26 cellular contexts compared by ENCODE assay signal in genomic region chr3:24471480-24471879, GRCh38. TPM values are rescaled to one million over a fixed set of nuclear protein-coding genes. Genes with fewer than 3 reads are reported as not detected.
"Had no signal": no experiment of that assay in that cellular context is flagged by ENCODE, and none has a peak within 500 bp of the region (broad histone marks: within the 10 kb centered on the region; RNA-seq: fewer than 3 reads in every experiment).

No MANE protein-coding gene starts in this region.

- H3K27me3 Mint-ChIP-seq: natural killer cell treated with Interleukin-12 subunit alpha and Interleukin-12 subunit beta and Interleukin-15 and Interleukin-18, amount 100 ng/mL, for 72 hours; progenitor cell of endocrine pancreas; stimulated activated memory B cell treated with anti-CD40 and anti-IgM and Interleukin-4, amounts not matched to agents 10 μg/mL and 1 μg/mL and 100 μg/mL, for 72 hours had no signal

- DNase-seq: dermis blood vessel endothelial cell; effector memory CD4-positive, alpha-beta T cell; left lung; lower lobe of right lung; mucosa of descending colon; naive B cell; pancreas; sigmoid colon; spleen; stimulated activated CD4-positive, alpha-beta T cell treated with anti-CD3 and anti-CD28 coated beads, Interleukin-4, amount 100 ng/mL, for 4 hours; stimulated activated naive CD8-positive, alpha-beta T cell treated with anti-CD3 and anti-CD28 coated beads, Interleukin-15, Interleukin-2, amounts not matched to agents 100 U/mL and 50 U/mL, for 24 hours; substantia nigra; testis; tibial artery; upper lobe of left lung had no signal

- ATAC-seq: left lung; lower lobe of right lung; mucosa of descending colon; natural killer cell treated with Interleukin-12 subunit alpha and Interleukin-12 subunit beta and Interleukin-15 and Interleukin-18, amount 100 ng/mL, for 72 hours; pancreas; stimulated activated memory B cell treated with anti-CD40 and anti-IgM and Interleukin-4, amounts not matched to agents 10 μg/mL and 1 μg/mL and 100 μg/mL, for 72 hours; stimulated activated naive CD8-positive, alpha-beta T cell treated with anti-CD3 and anti-CD28 coated beads, Interleukin-15, Interleukin-2, amounts not matched to agents 100 U/mL and 50 U/mL, for 24 hours had no signal

- H3K27ac ChIP-seq: coronary artery, esophagus muscularis mucosa, left lung, lower lobe of right lung, neutrophil, pancreas, right atrium auricular region, sigmoid colon, spleen, testis, tibial artery, upper lobe of left lung had no signal

- H3K4me3 ChIP-seq: coronary artery, esophagus muscularis mucosa, left lung, lower lobe of right lung, mucosa of descending colon, pancreas, right atrium auricular region, sigmoid colon, spleen, testis, tibial artery, upper lobe of left lung had no signal

- H3K9me3 Mint-ChIP-seq: memory B cell; stimulated activated memory B cell treated with anti-CD40 and anti-IgM and Interleukin-4, amounts not matched to agents 10 μg/mL and 1 μg/mL and 100 μg/mL, for 72 hours had no signal

- H3K9me3 ChIP-seq: left lung, lower lobe of right lung, mucosa of descending colon, neutrophil, pancreas, sigmoid colon, spleen, testis, upper lobe of left lung had no signal

- H3K4me1 ChIP-seq: left lung, lower lobe of right lung, pancreas, right atrium auricular region, spleen, testis had no signal

- H3K27me3 ChIP-seq: esophagus muscularis mucosa, left lung, neutrophil, pancreas, right atrium auricular region, sigmoid colon, spleen, testis, tibial artery, upper lobe of left lung had no signal

- H3K36me3 Mint-ChIP-seq: memory B cell; mesothelial cell of epicardium; naive B cell; natural killer cell treated with Interleukin-12 subunit alpha and Interleukin-12 subunit beta and Interleukin-15 and Interleukin-18, amount 100 ng/mL, for 72 hours; stimulated activated memory B cell treated with anti-CD40 and anti-IgM and Interleukin-4, amounts not matched to agents 10 μg/mL and 1 μg/mL and 100 μg/mL, for 72 hours had no signal

- H3K36me3 ChIP-seq: esophagus muscularis mucosa, left lung, lower lobe of right lung, neutrophil, pancreas, right atrium auricular region, sigmoid colon, spleen, tibial artery, upper lobe of left lung had no signal

- H3K4me3 Mint-ChIP-seq: memory B cell; mesothelial cell of epicardium; natural killer cell treated with Interleukin-12 subunit alpha and Interleukin-12 subunit beta and Interleukin-15 and Interleukin-18, amount 100 ng/mL, for 72 hours; neural crest cell; stimulated activated memory B cell treated with anti-CD40 and anti-IgM and Interleukin-4, amounts not matched to agents 10 μg/mL and 1 μg/mL and 100 μg/mL, for 72 hours had no signal

- H3K4me1 Mint-ChIP-seq: memory B cell; mesothelial cell of epicardium; naive B cell; neural crest cell; stimulated activated memory B cell treated with anti-CD40 and anti-IgM and Interleukin-4, amounts not matched to agents 10 μg/mL and 1 μg/mL and 100 μg/mL, for 72 hours had no signal

- H3K27ac Mint-ChIP-seq: memory B cell; mesothelial cell of epicardium; naive B cell; natural killer cell treated with Interleukin-12 subunit alpha and Interleukin-12 subunit beta and Interleukin-15 and Interleukin-18, amount 100 ng/mL, for 72 hours; progenitor cell of endocrine pancreas; stimulated activated memory B cell treated with anti-CD40 and anti-IgM and Interleukin-4, amounts not matched to agents 10 μg/mL and 1 μg/mL and 100 μg/mL, for 72 hours had no signal

RNA-seq across cellular contexts. Expression of gene THRB, which starts 23.2 kb away (rescaled TPM):
- total RNA-seq: endothelial cell of umbilical vein had no signal
